Comparison of ENCODE assay signal across 8 cellular contexts in the genomic region with DNA sequence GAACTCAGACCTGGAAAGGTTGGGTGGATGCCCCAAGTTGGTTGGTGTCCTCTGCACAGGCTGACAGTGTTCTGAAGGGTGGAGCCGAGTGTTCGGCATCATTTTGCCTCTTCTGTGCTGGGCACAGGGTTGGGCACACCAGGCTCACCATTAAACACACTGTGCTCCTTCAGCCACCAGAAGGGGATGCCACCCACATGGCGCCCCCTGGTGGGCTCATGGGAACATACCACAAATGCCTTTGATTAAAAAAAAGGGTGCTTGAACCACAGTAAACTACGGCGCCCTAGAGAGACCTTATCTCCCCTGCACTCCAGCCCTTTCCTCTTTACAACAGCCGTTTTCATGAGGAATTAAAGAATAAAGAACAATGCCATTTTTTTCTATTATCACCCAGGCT.
DNase-seq lines count a peak whose midpoint lies in the region; ATAC-seq and TF ChIP-seq lines count a peak whose summit lies in the region.

No MANE protein-coding gene starts in this region.

- peak; percentile 62 for DNase-seq in activated CD4-positive, alpha-beta T cell treated with anti-CD3 and anti-CD28 coated beads for 36 hours
- DNase-seq in activated CD4-positive, alpha-beta T cell treated with anti-CD3 and anti-CD28 coated beads for 4 hours = no peak
- peak; percentile 12 for DNase-seq in T-helper 2 cell treated with Interferon-gamma antibody and Interleukin-4, amounts not matched to agents 5 μg/mL and 100 μg/mL, for 36 hours (ENCODE audit: low spot score)
- DNase-seq in hepatocyte (ENCODE audit: low spot score) = peak; percentile 57
- no peak for DNase-seq in NCI-H774 (lab: John Stamatoyannopoulos, UW)

- no peak overlapping the region for H3K4me2 ChIP-seq in hepatocyte

- H3K27me3 ChIP-seq in hepatocyte = no peaks in the 10 kb centered on the region

- no peaks in the 10 kb centered on the region for H3K9me3 Mint-ChIP-seq in activated CD4-positive, alpha-beta T cell treated with anti-CD3 and anti-CD28 coated beads for 36 hours (ENCODE audit: low read depth)
- H3K9me3 Mint-ChIP-seq in T-helper 2 cell treated with Interferon-gamma antibody and Interleukin-4, amounts not matched to agents 5 μg/mL and 100 μg/mL, for 36 hours = no peaks in the 10 kb centered on the region

- peak; percentile 49 for TF ChIP-seq CTCF in hepatocyte (IDR thresholded peaks at IDR 0.05; ENCODE audit: poor library complexity)

- CTCF ChIA-PET in activated CD4-positive, alpha-beta T cell treated with anti-CD3 and anti-CD28 coated beads for 36 hours (lab: Charles Lee) = no interaction called here

- peaks cover 7% of the 10 kb centered on the region for H3K27me3 Mint-ChIP-seq in activated CD4-positive, alpha-beta T cell treated with anti-CD3 and anti-CD28 coated beads for 36 hours
- H3K27me3 Mint-ChIP-seq in T-helper 2 cell treated with Interferon-gamma antibody and Interleukin-4, amounts not matched to agents 5 μg/mL and 100 μg/mL, for 36 hours (ENCODE audit: low read depth) = no peaks in the 10 kb centered on the region

- WGBS in hepatocyte (ENCODE audit: low lambda C conversion rate, missing lambda C conversion rate) = 38% methylated on average over 6 of the region's 6 CpGs

- no peaks in the 10 kb centered on the region for H3K9me2 ChIP-seq in hepatocyte (replicated peaks; ENCODE audit: insufficient read depth)

- POLR2A ChIA-PET in activated CD4-positive, alpha-beta T cell treated with anti-CD3 and anti-CD28 coated beads for 36 hours (lab: Charles Lee) = no interaction called here

- no peak overlapping the region for H3K4me3 ChIP-seq in hepatocyte

- peak; percentile 33 for ATAC-seq in activated CD4-positive, alpha-beta T cell treated with anti-CD3 and anti-CD28 coated beads for 36 hours
- ATAC-seq in HG02884 (IDR thresholded peaks at IDR 0.05; ENCODE audit: unreplicated experiment) (peak; percentile 54), HG02981 (IDR thresholded peaks at IDR 0.05; ENCODE audit: unreplicated experiment) (no peak), HG02885 (IDR thresholded peaks at IDR 0.05; ENCODE audit: poor library complexity, unreplicated experiment) (no peak)

- H3K36me3 ChIP-seq in hepatocyte (replicated peaks; ENCODE audit: insufficient read depth, low read depth) = no peaks in the 10 kb centered on the region

- H3K4me1 Mint-ChIP-seq in activated CD4-positive, alpha-beta T cell treated with anti-CD3 and anti-CD28 coated beads for 36 hours = no peaks in the 10 kb centered on the region
- H3K4me1 Mint-ChIP-seq in T-helper 2 cell treated with Interferon-gamma antibody and Interleukin-4, amounts not matched to agents 5 μg/mL and 100 μg/mL, for 36 hours (ENCODE audit: low read depth) = no peaks in the 10 kb centered on the region

- intact Hi-C loops in activated CD4-positive, alpha-beta T cell treated with anti-CD3 and anti-CD28 coated beads for 36 hours (cut with DNase I, micrococcal nuclease) = loop anchor here (1.0 to 10.0 kb wide), 2 partner anchors 90 to 531 kb away; no protein-coding TSS in a partner anchor

- no peak overlapping the region for H3K27ac Mint-ChIP-seq in activated CD4-positive, alpha-beta T cell treated with anti-CD3 and anti-CD28 coated beads for 36 hours
- no peak overlapping the region for H3K27ac Mint-ChIP-seq in T-helper 2 cell treated with Interferon-gamma antibody and Interleukin-4, amounts not matched to agents 5 μg/mL and 100 μg/mL, for 36 hours

- no peaks in the 10 kb centered on the region for H3K79me2 ChIP-seq in hepatocyte

- no peak overlapping the region for H3K27ac ChIP-seq in hepatocyte

- no peaks in the 10 kb centered on the region for H3K9me3 ChIP-seq in hepatocyte (ENCODE audit: low read depth)

- no peak overlapping the region for H3K4me3 Mint-ChIP-seq in activated CD4-positive, alpha-beta T cell treated with anti-CD3 and anti-CD28 coated beads for 36 hours
- H3K4me3 Mint-ChIP-seq in T-helper 2 cell treated with Interferon-gamma antibody and Interleukin-4, amounts not matched to agents 5 μg/mL and 100 μg/mL, for 36 hours = no peak overlapping the region

- H2AFZ ChIP-seq in hepatocyte = no peak overlapping the region

- H3K4me1 ChIP-seq in hepatocyte (ENCODE audit: insufficient read depth) = no peaks in the 10 kb centered on the region

- no peaks in the 10 kb centered on the region for H3K36me3 Mint-ChIP-seq in activated CD4-positive, alpha-beta T cell treated with anti-CD3 and anti-CD28 coated beads for 36 hours (ENCODE audit: low read depth)
- H3K36me3 Mint-ChIP-seq in T-helper 2 cell treated with Interferon-gamma antibody and Interleukin-4, amounts not matched to agents 5 μg/mL and 100 μg/mL, for 36 hours (ENCODE audit: low read depth) = no peaks in the 10 kb centered on the region

- H4K20me1 ChIP-seq in hepatocyte (ENCODE audit: insufficient read depth, poor library complexity, severe bottlenecking) = no peaks in the 10 kb centered on the region

Comparison
In these comparisons a context has a peak if more than half of its experiments do, and no peak if none do; other contexts are left out.
1. DNase-seq: peak in activated CD4-positive, alpha-beta T cell treated with anti-CD3 and anti-CD28 coated beads for 36 hours (single experiment), T-helper 2 cell treated with Interferon-gamma antibody and Interleukin-4, amounts not matched to agents 5 μg/mL and 100 μg/mL, for 36 hours (single experiment) and hepatocyte (single experiment); none in activated CD4-positive, alpha-beta T cell treated with anti-CD3 and anti-CD28 coated beads for 4 hours (0 of 2) and NCI-H774 (single experiment).
2. ATAC-seq: peak in activated CD4-positive, alpha-beta T cell treated with anti-CD3 and anti-CD28 coated beads for 36 hours (single experiment) and HG02884 (single experiment); none in HG02981 (single experiment) and HG02885 (single experiment).